Comparison of ENCODE assay signal across 22 cellular contexts in genomic region chr9:6664204-6664683, GRCh38. TPM values are rescaled to one million over a fixed set of nuclear protein-coding genes. Genes with fewer than 3 reads are reported as not detected.
DNase-seq lines count a peak whose midpoint lies in the region; ATAC-seq, FAIRE-seq and TF ChIP-seq lines count a peak whose summit lies in the region.
"Had no signal": no experiment of that assay in that cellular context is flagged by ENCODE, and none has a peak within 500 bp of the region (broad histone marks: within the 10 kb centered on the region; RNA-seq: fewer than 3 reads in every experiment).

No MANE protein-coding gene starts in this region.

- WGBS in H9 (ENCODE audit: extremely low coverage, insufficient read length, low lambda C conversion rate): no CpG with 5 or more reads among the region's 3 CpGs
- 42% methylated on average over 3 of the region's 3 CpGs for WGBS in liver

- H3K79me1 ChIP-seq in H9 (ENCODE audit: insufficient read depth, low read depth, low read length, poor library complexity, severe bottlenecking): no peaks in the 10 kb centered on the region

- H2BK20ac ChIP-seq in H9 (ENCODE audit: low read depth, low read length, poor library complexity, severe bottlenecking): no peak overlapping the region

- peaks cover 2% of the 10 kb centered on the region; the same call in 1 of the 2 replicates for H3K4me1 ChIP-seq in H9 (ENCODE audit: insufficient read depth, low read length)
- H3K4me1 ChIP-seq in astrocyte (ENCODE audit: insufficient read depth, low read length): no peaks in the 10 kb centered on the region
- peaks cover 13 to 44% (median 35%) of the 10 kb centered on the region in 4 donors for H3K4me1 ChIP-seq in liver (ENCODE audit: control insufficient read depth in 4 of 4, insufficient read depth in 4 of 4, low read length in 3 of 4)

- no peak overlapping the region for H3T11ph ChIP-seq in H9 (ENCODE audit: low read length)

- H3K36me3 Mint-ChIP-seq in H9 (ENCODE audit: insufficient read depth in 1 of 3, low read depth in 3 of 3) (peaks cover 0 to 10% (median 6%) of the 10 kb centered on the region in 3 experiments; a peak in 3 of 7 replicates), astrocyte (ENCODE audit: low read depth, unreplicated experiment) (no peaks in the 10 kb centered on the region), progenitor cell of endocrine pancreas (ENCODE audit: insufficient read depth) (no peaks in the 10 kb centered on the region)
- no peaks in the 10 kb centered on the region for H3K36me3 Mint-ChIP-seq in activated T-cell treated with anti-CD3 and anti-CD28 coated beads, Interleukin-2, amount 50 U/mL, for 72 hours (ENCODE audit: insufficient read depth in 2 of 2)
- H3K36me3 Mint-ChIP-seq in activated T-helper 17 cell treated with anti-CD3 and anti-CD28 coated beads, Interleukin-2, amount 50 U/mL, for 72 hours (ENCODE audit: low read depth): no peaks in the 10 kb centered on the region

- no peak overlapping the region for H4K91ac ChIP-seq in H9 (ENCODE audit: insufficient read length, low read depth, low read length)

- H3K9ac ChIP-seq in H9 (ENCODE audit: extremely low read depth, insufficient read length, low read length) (no peak overlapping the region), astrocyte (ENCODE audit: low read length) (no peak overlapping the region), liver (ENCODE audit: low read depth in 1 of 2, low read length in 2 of 2) (peak overlapping the region in 1 of 2 donors; percentile 61)

- peaks cover 8 to 10% of the 10 kb centered on the region in 2 experiments for H3K4me1 Mint-ChIP-seq in H9
- H3K4me1 Mint-ChIP-seq in astrocyte (ENCODE audit: low read depth, unreplicated experiment): peaks cover 7% of the 10 kb centered on the region
- peaks cover 12% of the 10 kb centered on the region for H3K4me1 Mint-ChIP-seq in progenitor cell of endocrine pancreas (ENCODE audit: low read depth)
- no peaks in the 10 kb centered on the region for H3K4me1 Mint-ChIP-seq in activated T-cell treated with anti-CD3 and anti-CD28 coated beads, Interleukin-2, amount 50 U/mL, for 72 hours (ENCODE audit: low read depth)
- no peaks in the 10 kb centered on the region for H3K4me1 Mint-ChIP-seq in activated T-helper 17 cell treated with anti-CD3 and anti-CD28 coated beads, Interleukin-2, amount 50 U/mL, for 72 hours

- H3K9me3 Mint-ChIP-seq in H9: no peaks in the 10 kb centered on the region
- H3K9me3 Mint-ChIP-seq in astrocyte (ENCODE audit: unreplicated experiment): no peaks in the 10 kb centered on the region
- no peaks in the 10 kb centered on the region for H3K9me3 Mint-ChIP-seq in progenitor cell of endocrine pancreas (ENCODE audit: low read depth)
- no peaks in the 10 kb centered on the region for H3K9me3 Mint-ChIP-seq in activated T-cell treated with anti-CD3 and anti-CD28 coated beads, Interleukin-2, amount 50 U/mL, for 72 hours
- H3K9me3 Mint-ChIP-seq in activated T-helper 17 cell treated with anti-CD3 and anti-CD28 coated beads, Interleukin-2, amount 50 U/mL, for 72 hours: no peaks in the 10 kb centered on the region

- no peaks in the 10 kb centered on the region for H3K27me3 ChIP-seq in H9 (ENCODE audit: insufficient read depth, low read length)
- no peaks in the 10 kb centered on the region for H3K27me3 ChIP-seq in astrocyte (ENCODE audit: insufficient read depth, low read length)
- H3K27me3 ChIP-seq in liver (ENCODE audit: control insufficient read depth in 4 of 4, insufficient read depth in 4 of 4, low read length in 3 of 4): no peaks in the 10 kb centered on the region

- peaks cover 2% of the 10 kb centered on the region; the same call in 1 of the 2 replicates for H3K79me2 ChIP-seq in H9 (ENCODE audit: insufficient read depth, low read length)
- H3K79me2 ChIP-seq in astrocyte (ENCODE audit: insufficient read depth, low read length): no peaks in the 10 kb centered on the region

- no peak for TF ChIP-seq CTCF in H9 (conservative IDR thresholded peaks at IDR 0.05)
- no peak for TF ChIP-seq CTCF in astrocyte (IDR thresholded peaks at IDR 0.05; ENCODE audit: insufficient read depth, low read depth, low read length)
- TF ChIP-seq CTCF in liver (IDR thresholded peaks at IDR 0.05; ENCODE audit: low read depth, low read length, missing input control): no peak
- TF ChIP-seq CTCF in progenitor cell of endocrine pancreas (IDR thresholded peaks at IDR 0.05; ENCODE audit: unreplicated experiment): no peak

- H3K9me3 ChIP-seq in H9 (ENCODE audit: control insufficient read depth, low read depth, low read length): no peaks in the 10 kb centered on the region
- no peaks in the 10 kb centered on the region for H3K9me3 ChIP-seq in astrocyte (ENCODE audit: insufficient read depth, low read depth, low read length)
- H3K9me3 ChIP-seq in liver (ENCODE audit: control insufficient read depth in 4 of 4, low read length in 3 of 4): no peaks in the 10 kb centered on the region

- H2BK120ac ChIP-seq in H9 (ENCODE audit: low read depth, low read length, poor library complexity, severe bottlenecking): no peak overlapping the region

- H2BK5ac ChIP-seq in H9 (ENCODE audit: insufficient read length, low read length): no peak overlapping the region

- no peak overlapping the region for H2AK5ac ChIP-seq in H9 (ENCODE audit: insufficient read length, low read length)

- H3K4ac ChIP-seq in H9 (ENCODE audit: low read depth, low read length): no peak overlapping the region

- no peak overlapping the region for H3K14ac ChIP-seq in H9 (ENCODE audit: insufficient read depth, low read length)

- no peak overlapping the region for H2BK15ac ChIP-seq in H9 (ENCODE audit: low read depth, low read length)

- no peak overlapping the region for H3K27ac ChIP-seq in H9 (ENCODE audit: insufficient read length, low read depth, low read length)
- H3K27ac ChIP-seq in astrocyte (ENCODE audit: low read depth, low read length): no peak overlapping the region
- peak overlapping the region; percentile 86 to 96 for H3K27ac ChIP-seq in liver (ENCODE audit: low read depth in 1 of 2, low read length in 2 of 2)
- H3K27ac ChIP-seq: C4-2B had no signal

- H3K27me3 Mint-ChIP-seq in H9 (ENCODE audit: low read depth): no peaks in the 10 kb centered on the region
- no peaks in the 10 kb centered on the region for H3K27me3 Mint-ChIP-seq in astrocyte (ENCODE audit: low read depth, unreplicated experiment)
- no peaks in the 10 kb centered on the region for H3K27me3 Mint-ChIP-seq in progenitor cell of endocrine pancreas
- no peaks in the 10 kb centered on the region for H3K27me3 Mint-ChIP-seq in activated T-cell treated with anti-CD3 and anti-CD28 coated beads, Interleukin-2, amount 50 U/mL, for 72 hours (ENCODE audit: low read depth)
- H3K27me3 Mint-ChIP-seq in activated T-helper 17 cell treated with anti-CD3 and anti-CD28 coated beads, Interleukin-2, amount 50 U/mL, for 72 hours: no peaks in the 10 kb centered on the region

- H4K5ac ChIP-seq in H9 (ENCODE audit: insufficient read length, low read depth, low read length): no peak overlapping the region

- H2BK12ac ChIP-seq in H9 (ENCODE audit: insufficient read length, low read depth, low read length): no peak overlapping the region

- H3K4me3 Mint-ChIP-seq in H9 (no peak overlapping the region), astrocyte (ENCODE audit: unreplicated experiment) (peak overlapping the region; percentile 35), progenitor cell of endocrine pancreas (ENCODE audit: low read depth) (no peak overlapping the region)
- H3K4me3 Mint-ChIP-seq in activated T-cell treated with anti-CD3 and anti-CD28 coated beads, Interleukin-2, amount 50 U/mL, for 72 hours: no peak overlapping the region
- no peak overlapping the region for H3K4me3 Mint-ChIP-seq in activated T-helper 17 cell treated with anti-CD3 and anti-CD28 coated beads, Interleukin-2, amount 50 U/mL, for 72 hours

- H4K20me1 ChIP-seq in H9 (ENCODE audit: control insufficient read depth, insufficient read depth, insufficient read length) (no peaks in the 10 kb centered on the region), astrocyte (ENCODE audit: insufficient read depth, low read length) (no peaks in the 10 kb centered on the region)

- H3K4me3 ChIP-seq in astrocyte (ENCODE audit: insufficient read depth, low read depth, low read length) (no peak overlapping the region), liver (ENCODE audit: low read depth in 1 of 3, low read length in 3 of 3) (no peak overlapping the region)

- H2AFZ ChIP-seq in H9 (ENCODE audit: low read length): no peak overlapping the region
- H2AFZ ChIP-seq in astrocyte (ENCODE audit: low read depth, low read length): no peak overlapping the region

- no peak for DNase-seq in H9
- DNase-seq in astrocyte (ENCODE audit: low read depth): no peak
- no peak for DNase-seq in progenitor cell of endocrine pancreas (ENCODE audit: low spot score, unreplicated experiment)
- no peak for DNase-seq in NOMO-1 treated with DMSO at 0.1 percent for 48 hours (lab: John Stamatoyannopoulos, UW; ENCODE audit: unreplicated experiment)
- no peak for DNase-seq in activated T-cell treated with anti-CD3 and anti-CD28 coated beads, Interleukin-2, amount 50 U/mL, for 72 hours
- DNase-seq: AML-193, DMS 273 treated with DMSO at 0.1 percent for 48 hours, DND-41, NCI-H1105, NCI-H510A, NCI-H774, OCI-M1, RPMI8226, SIG-M5 had no signal

- no peak for TF ChIP-seq RAD21 in liver (IDR thresholded peaks at IDR 0.05)

- H3K27ac Mint-ChIP-seq in H9 (peak overlapping the region; percentile 13 to 76 (median 34); a peak in 6 of 7 replicates), astrocyte (ENCODE audit: unreplicated experiment) (peak overlapping the region; percentile 67), progenitor cell of endocrine pancreas (peak overlapping the region; percentile 89)
- H3K27ac Mint-ChIP-seq in activated T-cell treated with anti-CD3 and anti-CD28 coated beads, Interleukin-2, amount 50 U/mL, for 72 hours: no peak overlapping the region
- H3K27ac Mint-ChIP-seq in activated T-helper 17 cell treated with anti-CD3 and anti-CD28 coated beads, Interleukin-2, amount 50 U/mL, for 72 hours: no peak overlapping the region

- no peak overlapping the region for H3K56ac ChIP-seq in H9 (ENCODE audit: insufficient read length, low read depth, low read length)

- FAIRE-seq in astrocyte (lab: Jason Lieb, UNC): no peak
- FAIRE-seq: G401.6, H1, HTR-8/SVneo had no signal

- no peak overlapping the region for H3K4me2 ChIP-seq in H9 (ENCODE audit: insufficient read depth, insufficient read length, low read length)
- no peak overlapping the region for H3K4me2 ChIP-seq in astrocyte (ENCODE audit: low read length)

- H4K8ac ChIP-seq in H9 (replicated peaks; ENCODE audit: insufficient read length, low read depth, low read length): no peak overlapping the region

- no peaks in the 10 kb centered on the region for H3K23me2 ChIP-seq in H9 (ENCODE audit: insufficient read length, low read depth, low read length, poor library complexity, severe bottlenecking)

- no peak overlapping the region for H3K23ac ChIP-seq in H9 (ENCODE audit: insufficient read length, low read depth, low read length)

- H3K18ac ChIP-seq in H9 (ENCODE audit: insufficient read length, low read depth, low read length): no peak overlapping the region

- no peaks in the 10 kb centered on the region for H3K36me3 ChIP-seq in astrocyte (ENCODE audit: insufficient read depth, low read length)
- H3K36me3 ChIP-seq in liver (ENCODE audit: control insufficient read depth in 4 of 4, insufficient read depth in 3 of 4, low read depth in 1 of 4, low read length in 3 of 4): no peaks in the 10 kb centered on the region

- ATAC-seq in activated T-cell treated with anti-CD3 and anti-CD28 coated beads, Interleukin-2, amount 50 U/mL, for 72 hours (replicated peaks in 1 of 2): no peak
- no peak for ATAC-seq in activated T-helper 17 cell treated with anti-CD3 and anti-CD28 coated beads, Interleukin-2, amount 50 U/mL, for 72 hours (replicated peaks)
- ATAC-seq in HG02623 (IDR thresholded peaks at IDR 0.05; ENCODE audit: unreplicated experiment): no peak
- ATAC-seq: SK-N-SH treated with all-trans-retinoic acid at 6 μM for 48 hours had no signal

RNA-seq across cellular contexts. Expression of gene GLDC, which starts 18.7 kb away (rescaled TPM):
- 74.4 and 74.6 TPM in 2 replicates for total RNA-seq in H9 (2021)
- 2.4 and 8.9 TPM in 2 replicates for total RNA-seq in astrocyte
- 100 to 1,000 TPM in 1 of 2 donors, 10 to 100 TPM in 1; 55.9 to 102 TPM for total RNA-seq in liver
- polyA plus RNA-seq in liver: 10 to 100 TPM; 26.7 to 62.8 TPM
- 11.1 and 11.3 TPM in 2 replicates for total RNA-seq in progenitor cell of endocrine pancreas
- 1 to 10 TPM; 1.2 to 5.2 TPM for total RNA-seq in activated T-cell treated with anti-CD3 and anti-CD28 coated beads, Interleukin-2, amount 50 U/mL, for 72 hours
- 10 to 100 TPM; 17.2 to 19.4 TPM for total RNA-seq in activated T-helper 17 cell treated with anti-CD3 and anti-CD28 coated beads, Interleukin-2, amount 50 U/mL, for 72 hours

Comparison
In these comparisons a context has a peak if more than half of its experiments do, and no peak if none do; other contexts are left out.
1. H3K27ac ChIP-seq: peak in liver (2 of 2); none in H9 (single experiment) and astrocyte (single experiment).
2. H3K27ac Mint-ChIP-seq: peak in H9 (3 of 3), astrocyte (single experiment) and progenitor cell of endocrine pancreas (single experiment); none in activated T-cell treated with anti-CD3 and anti-CD28 coated beads, Interleukin-2, amount 50 U/mL, for 72 hours (single experiment) and activated T-helper 17 cell treated with anti-CD3 and anti-CD28 coated beads, Interleukin-2, amount 50 U/mL, for 72 hours (single experiment).